8 cellular contexts compared by ENCODE assay signal in genomic region chr7:5693529-5693928, GRCh38.
DNase-seq lines count a peak whose midpoint lies in the region; ATAC-seq and TF ChIP-seq lines count a peak whose summit lies in the region.

No MANE protein-coding gene starts in this region.

- ATAC-seq in GM21381 (IDR thresholded peaks at IDR 0.05; ENCODE audit: unreplicated experiment) = peak; percentile 50
- peak; percentile 47 for ATAC-seq in body of pancreas
- peak; percentile 34 for ATAC-seq in left lung
- peak; percentile 54 to 68 for ATAC-seq in upper lobe of left lung (ENCODE audit: low FRiP score in 2 of 2)
- no peak for ATAC-seq in activated CD4-positive, CD25-positive, alpha-beta regulatory T cell treated with anti-CD3 and anti-CD28 coated beads, Interleukin-2, amount 50 U/mL, for 24 hours

- H3K27ac ChIP-seq in body of pancreas = peak overlapping the region in 3 of 4 donors; percentile 43 to 85 (median 74)
- peak overlapping the region; percentile 85 to 89 for H3K27ac ChIP-seq in left lung
- peak overlapping the region; percentile 64 to 85 (median 78) for H3K27ac ChIP-seq in upper lobe of left lung

- no peaks in the 10 kb centered on the region for H3K27me3 ChIP-seq in Loucy (ENCODE audit: insufficient read depth, low read length, poor library complexity, severe bottlenecking)
- H3K27me3 ChIP-seq in body of pancreas = no peaks in the 10 kb centered on the region
- H3K27me3 ChIP-seq in left lung = no peaks in the 10 kb centered on the region
- no peaks in the 10 kb centered on the region for H3K27me3 ChIP-seq in upper lobe of left lung

- DNase-seq in GF-D8 (lab: John Stamatoyannopoulos, UW) = peak; percentile 99
- peak in 1 of 4 donors; percentile 56 for DNase-seq in body of pancreas
- DNase-seq in left lung = no peak
- DNase-seq in upper lobe of left lung = peak in 1 of 2 donors; percentile 66
- DNase-seq in NCI-H1694 treated with DMSO at 0.1 percent for 48 hours (lab: John Stamatoyannopoulos, UW) = no peak

- TF ChIP-seq CTCF in Loucy (conservative IDR thresholded peaks at IDR 0.05; ENCODE audit: low read length) (no peak), body of pancreas (IDR thresholded peaks at IDR 0.05) (no peak), left lung (IDR thresholded peaks at IDR 0.05) (no peak), upper lobe of left lung (IDR thresholded peaks at IDR 0.05) (no peak)

- peak overlapping the region; percentile 59 for H3K4me3 ChIP-seq in Loucy (ENCODE audit: low read length, poor library complexity, severe bottlenecking)
- H3K4me3 ChIP-seq in body of pancreas = no peak overlapping the region
- H3K4me3 ChIP-seq in left lung = no peak overlapping the region
- H3K4me3 ChIP-seq in upper lobe of left lung = no peak overlapping the region

- no peaks in the 10 kb centered on the region for H3K9me3 ChIP-seq in Loucy (ENCODE audit: insufficient read depth, low read depth, low read length)
- H3K9me3 ChIP-seq in body of pancreas = no peaks in the 10 kb centered on the region
- no peaks in the 10 kb centered on the region for H3K9me3 ChIP-seq in left lung
- H3K9me3 ChIP-seq in upper lobe of left lung = no peaks in the 10 kb centered on the region

- peak overlapping the region; percentile 62 for H3K4me2 ChIP-seq in Loucy (ENCODE audit: low read depth, low read length, poor library complexity, severe bottlenecking)

- H3K4me1 ChIP-seq in Loucy (ENCODE audit: insufficient read depth, low read length, poor library complexity, severe bottlenecking) = peaks cover 57% of the 10 kb centered on the region
- H3K4me1 ChIP-seq in body of pancreas = peaks cover 95% of the 10 kb centered on the region
- peaks cover 77 to 97% of the 10 kb centered on the region in 2 donors for H3K4me1 ChIP-seq in left lung
- H3K4me1 ChIP-seq in upper lobe of left lung = peaks cover 75 to 91% (median 85%) of the 10 kb centered on the region in 4 donors

- 48 to 51% methylated on average over 4 of the region's 4 CpGs for WGBS in body of pancreas, 2 donors
- 26 to 37% methylated on average over 4 of the region's 4 CpGs for WGBS in upper lobe of left lung, 2 donors

- H2AFZ ChIP-seq in Loucy (ENCODE audit: low read length) = no peak overlapping the region

- no peaks in the 10 kb centered on the region for H3K9me2 ChIP-seq in Loucy (replicated peaks; ENCODE audit: low read depth, low read length)

- TF ChIP-seq EP300 in upper lobe of left lung (IDR thresholded peaks at IDR 0.05) = no peak

- intact Hi-C loops in body of pancreas (cut with DNase I) = no loop called here
- intact Hi-C loops in left lung (cut with DNase I) = no loop called here

- H4K20me1 ChIP-seq in Loucy (ENCODE audit: insufficient read depth, low read length, poor library complexity, severe bottlenecking) = peaks cover 6% of the 10 kb centered on the region

- H3K36me3 ChIP-seq in Loucy (ENCODE audit: insufficient read depth, low read length) (no peaks in the 10 kb centered on the region; the same call in 1 of the 2 replicates), body of pancreas (replicated peaks in 1 of 2; ENCODE audit: insufficient read depth in 1 of 2, low read depth in 2 of 2) (no peaks in the 10 kb centered on the region), left lung (peaks cover 0 to 5% of the 10 kb centered on the region in 2 donors), upper lobe of left lung (peaks cover 0 to 4% (median 0%) of the 10 kb centered on the region in 4 donors)

- TF ChIP-seq POLR2A in body of pancreas (IDR thresholded peaks at IDR 0.05) (peak in 1 of 3 donors; percentile 15), upper lobe of left lung (IDR thresholded peaks at IDR 0.05) (no peak)

- peaks cover 53% of the 10 kb centered on the region for H3K79me2 ChIP-seq in Loucy (ENCODE audit: insufficient read depth, low read length)

- H3F3A ChIP-seq in Loucy (ENCODE audit: low read depth) = no peaks in the 10 kb centered on the region

- peak overlapping the region; percentile 72 for H3K9ac ChIP-seq in Loucy (ENCODE audit: low read depth, low read length, poor library complexity, severe bottlenecking)

Comparison
In these comparisons a context has a peak if more than half of its experiments do, and no peak if none do; other contexts are left out.
1. ATAC-seq: peak in GM21381 (single experiment), body of pancreas (single experiment), left lung (single experiment) and upper lobe of left lung (2 of 2); none in activated CD4-positive, CD25-positive, alpha-beta regulatory T cell treated with anti-CD3 and anti-CD28 coated beads, Interleukin-2, amount 50 U/mL, for 24 hours (0 of 2).
2. Peak in every context shown above with its lines, with median percentiles within 50 percentile points of each other: H3K27ac ChIP-seq.